ENCODE assay signal across 7 cellular contexts in the genomic region with DNA sequence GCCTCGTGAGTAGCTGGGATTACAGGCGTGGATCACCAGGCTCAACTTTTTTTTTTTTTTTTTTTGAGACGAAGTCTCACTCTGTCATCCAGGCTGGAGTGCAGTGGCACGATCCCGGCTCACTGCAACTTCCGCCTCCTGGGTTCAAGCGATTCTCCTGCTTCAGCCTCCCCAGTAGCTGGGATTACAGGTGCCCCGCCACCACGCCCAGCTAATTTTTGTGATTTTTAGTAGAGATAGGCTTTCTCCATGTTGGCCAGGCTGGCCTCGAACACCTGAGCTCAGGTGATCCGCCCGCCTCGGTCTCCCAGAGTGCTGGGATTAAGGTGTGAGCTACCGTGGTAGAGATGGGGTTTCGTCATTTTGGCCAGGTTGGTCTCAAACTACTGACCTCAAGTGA. TPM values are rescaled to one million over a fixed set of nuclear protein-coding genes. Genes with fewer than 3 reads are reported as not detected.
DNase-seq lines count a peak whose midpoint lies in the region; ATAC-seq, FAIRE-seq and TF ChIP-seq lines count a peak whose summit lies in the region.
"Not testable (repeated sequence)": the region's sequence is repeated elsewhere in the genome, so short reads cannot be mapped to it uniquely, and the experiment has no call there.

No MANE protein-coding gene starts in this region.

- not testable (repeated sequence) for H3K9me3 Mint-ChIP-seq in CD8-positive, alpha-beta memory T cell; T-helper 2 cell treated with Interferon-gamma antibody and Interleukin-4, amounts not matched to agents 5 μg/mL and 100 μg/mL, for 36 hours; activated T-helper 1 cell treated with anti-CD3 and anti-CD28 coated beads, Interleukin-12 subunit alpha, Interleukin-12 subunit beta, Interleukin-2, Interleukin-4 antibody, amounts not matched to agents 30 ng/mL and 10 ng/mL and 1 ng/mL, durations not matched to agents 14 hours and 24 hours and 36 hours; naive B cell; stimulated activated naive CD8-positive, alpha-beta T cell treated with anti-CD3 and anti-CD28 coated beads, Interleukin-15, Interleukin-2, amounts not matched to agents 100 ng/mL and 50 ng/mL, for 24 hours

- H4K8ac ChIP-seq in trophoblast cell (ENCODE audit: low read depth, low read length): not testable (repeated sequence)

- not testable (repeated sequence) for H3K27ac ChIP-seq in CD8-positive, alpha-beta memory T cell (ENCODE audit: low read depth, low read length); GM12878 (ENCODE audit: control insufficient read depth, insufficient read depth)
- H3K27ac ChIP-seq in trophoblast cell (ENCODE audit: low read depth, low read length): peak overlapping the region; percentile 36

- intact Hi-C loops in activated T-helper 1 cell treated with anti-CD3 and anti-CD28 coated beads, Interleukin-12 subunit alpha, Interleukin-12 subunit beta, Interleukin-2, Interleukin-4 antibody, amounts not matched to agents 30 ng/mL and 10 ng/mL and 1 ng/mL, durations not matched to agents 14 hours and 24 hours and 36 hours (cut with micrococcal nuclease): loop anchor here (1.0 to 2.0 kb wide), 2 partner anchors 7 to 237 kb away; no protein-coding TSS in a partner anchor
- intact Hi-C loops in GM12878 (cut with micrococcal nuclease; ENCODE audit: unreplicated experiment): not testable (repeated sequence)

- peaks cover 0 to 23% (median 9%) of the 10 kb centered on the region in 3 donors for H3K36me3 Mint-ChIP-seq in CD8-positive, alpha-beta memory T cell
- H3K36me3 Mint-ChIP-seq in T-helper 2 cell treated with Interferon-gamma antibody and Interleukin-4, amounts not matched to agents 5 μg/mL and 100 μg/mL, for 36 hours (ENCODE audit: low read depth): peaks cover 24% of the 10 kb centered on the region
- H3K36me3 Mint-ChIP-seq in activated T-helper 1 cell treated with anti-CD3 and anti-CD28 coated beads, Interleukin-12 subunit alpha, Interleukin-12 subunit beta, Interleukin-2, Interleukin-4 antibody, amounts not matched to agents 30 ng/mL and 10 ng/mL and 1 ng/mL, durations not matched to agents 14 hours and 24 hours and 36 hours (ENCODE audit: low read depth): peaks cover 22% of the 10 kb centered on the region
- not testable (repeated sequence) for H3K36me3 Mint-ChIP-seq in naive B cell
- peaks cover 38% of the 10 kb centered on the region for H3K36me3 Mint-ChIP-seq in stimulated activated naive CD8-positive, alpha-beta T cell treated with anti-CD3 and anti-CD28 coated beads, Interleukin-15, Interleukin-2, amounts not matched to agents 100 ng/mL and 50 ng/mL, for 24 hours (ENCODE audit: low read depth)

- not testable (repeated sequence) for BruUV-seq in GM12878 (replicated peaks; lab: Mats Ljungman, UMichigan)

- peaks cover 49% of the 10 kb centered on the region for H3K79me2 ChIP-seq in GM12878 (ENCODE audit: control insufficient read depth, insufficient read depth, low read length)
- H3K79me2 ChIP-seq in trophoblast cell (ENCODE audit: control insufficient read depth, insufficient read depth, low read length, poor library complexity): not testable (repeated sequence)

- H2AK5ac ChIP-seq in trophoblast cell (ENCODE audit: low read length): not testable (repeated sequence)

- H2BK5ac ChIP-seq in trophoblast cell (ENCODE audit: low read depth, low read length, poor library complexity): not testable (repeated sequence)

- not testable (repeated sequence) for ATAC-seq in GM12878; naive B cell (ENCODE audit: low read depth in 2 of 2)

- POLR2A ChIA-PET in CD8-positive, alpha-beta memory T cell (lab: Charles Lee): interaction anchor here (0.7 kb wide), 1 partner anchor 12 kb away, joined by 3 read pairs; no protein-coding TSS in a partner anchor
- POLR2A ChIA-PET in GM12878 (lab: Charles Lee): interaction anchor here (0.6 to 1.3 kb wide), 4 partner anchors 15 to 1030 kb away, joined by 3 to 4 read pairs (median 3); no protein-coding TSS in a partner anchor

- H3K14ac ChIP-seq in trophoblast cell (ENCODE audit: low read length): not testable (repeated sequence)

- TF ChIP-seq POLR2A in GM12878 (IDR thresholded peaks at IDR 0.05; ENCODE audit: low read depth, low read length): not testable (repeated sequence)

- not testable (repeated sequence) for H3K36me3 ChIP-seq in CD8-positive, alpha-beta memory T cell (ENCODE audit: insufficient read depth, low read length); GM12878 (ENCODE audit: control insufficient read depth in 2 of 2, insufficient read depth in 2 of 2, low read length in 1 of 2); trophoblast cell (ENCODE audit: control insufficient read depth in 1 of 2, insufficient read depth in 2 of 2, low read length in 2 of 2)

- not testable (repeated sequence) for H3K27me3 ChIP-seq in CD8-positive, alpha-beta memory T cell (ENCODE audit: insufficient read depth, low read length, poor library complexity, severe bottlenecking); GM12878 (replicated peaks in 1 of 2; ENCODE audit: control insufficient read depth in 2 of 2, insufficient read depth in 2 of 2, low read length in 1 of 2); trophoblast cell (ENCODE audit: insufficient read depth, low read length)

- TF ChIP-seq EP300 in GM12878 (IDR thresholded peaks at IDR 0.05; ENCODE audit: borderline replicate concordance in 1 of 2, control insufficient read depth in 1 of 2, low read depth in 2 of 2, low read length in 2 of 2): not testable (repeated sequence)

- H3K4me1 ChIP-seq in CD8-positive, alpha-beta memory T cell (ENCODE audit: insufficient read depth, low read length): peaks cover 40% of the 10 kb centered on the region
- H3K4me1 ChIP-seq in GM12878 (ENCODE audit: control insufficient read depth, insufficient read depth, low read length): not testable (repeated sequence)
- peaks cover 13 to 27% of the 10 kb centered on the region in 2 experiments for H3K4me1 ChIP-seq in trophoblast cell (ENCODE audit: control insufficient read depth in 1 of 2, insufficient read depth in 2 of 2, low read length in 2 of 2)

- H3K18ac ChIP-seq in trophoblast cell (ENCODE audit: low read length): not testable (repeated sequence)

- not testable (repeated sequence) for H3K23ac ChIP-seq in trophoblast cell (ENCODE audit: low read length)

- CTCF ChIA-PET in CD8-positive, alpha-beta memory T cell (lab: Charles Lee): interaction anchor here (0.7 to 4.0 kb wide), 4 partner anchors 9 to 59 kb away, joined by 3 to 15 read pairs (median 4); partner anchors contain the start of gene PFKFB3
- CTCF ChIA-PET in GM12878 (lab: Yijun Ruan, JAX): interaction anchor here (1.6 kb wide), 1 partner anchor 34 kb away, joined by 4 read pairs; no protein-coding TSS in a partner anchor

- DNase-seq in CD8-positive, alpha-beta memory T cell; T-helper 2 cell treated with Interferon-gamma antibody and Interleukin-4, amounts not matched to agents 5 μg/mL and 100 μg/mL, for 36 hours (ENCODE audit: low spot score); activated T-helper 1 cell treated with anti-CD3 and anti-CD28 coated beads, Interleukin-12 subunit alpha, Interleukin-12 subunit beta, Interleukin-2, Interleukin-4 antibody, amounts not matched to agents 30 ng/mL and 10 ng/mL and 1 ng/mL, durations not matched to agents 14 hours and 24 hours and 36 hours (ENCODE audit: low spot score); GM12878 (ENCODE audit: low read depth, low spot score); naive B cell; trophoblast cell: not testable (repeated sequence)

- H3K4me3 ChIP-seq in CD8-positive, alpha-beta memory T cell (ENCODE audit: low read length); GM12878; trophoblast cell (ENCODE audit: low read depth, low read length): not testable (repeated sequence)

- TF ChIP-seq CTCF in GM12878 (IDR thresholded peaks at IDR 0.05 in 2 of 3, conservative IDR thresholded peaks at IDR 0.05 in 1 of 3; ENCODE audit: control insufficient read depth in 2 of 3, extremely low read depth in 1 of 3, insufficient read depth in 1 of 3, low read depth in 3 of 3, low read length in 3 of 3): not testable (repeated sequence)

- H3K27ac Mint-ChIP-seq in CD8-positive, alpha-beta memory T cell: peak overlapping the region in 6 of 8 donors; percentile 48 to 99 (median 90)
- peak overlapping the region; percentile 98 for H3K27ac Mint-ChIP-seq in T-helper 2 cell treated with Interferon-gamma antibody and Interleukin-4, amounts not matched to agents 5 μg/mL and 100 μg/mL, for 36 hours
- H3K27ac Mint-ChIP-seq in activated T-helper 1 cell treated with anti-CD3 and anti-CD28 coated beads, Interleukin-12 subunit alpha, Interleukin-12 subunit beta, Interleukin-2, Interleukin-4 antibody, amounts not matched to agents 30 ng/mL and 10 ng/mL and 1 ng/mL, durations not matched to agents 14 hours and 24 hours and 36 hours: not testable (repeated sequence)
- H3K27ac Mint-ChIP-seq in naive B cell: peak overlapping the region in 5 of 6 donors; percentile 66 to 99 (median 92)
- peak overlapping the region; percentile 95 for H3K27ac Mint-ChIP-seq in stimulated activated naive CD8-positive, alpha-beta T cell treated with anti-CD3 and anti-CD28 coated beads, Interleukin-15, Interleukin-2, amounts not matched to agents 100 ng/mL and 50 ng/mL, for 24 hours

- not testable (repeated sequence) for H4K20me1 ChIP-seq in GM12878 (ENCODE audit: control insufficient read depth, insufficient read depth)

- peak overlapping the region; percentile 68 for H2BK120ac ChIP-seq in trophoblast cell (ENCODE audit: insufficient read depth, low read length, poor library complexity)

- peaks cover 58 to 74% (median 74%) of the 10 kb centered on the region in 3 donors for H3K4me1 Mint-ChIP-seq in CD8-positive, alpha-beta memory T cell
- H3K4me1 Mint-ChIP-seq in T-helper 2 cell treated with Interferon-gamma antibody and Interleukin-4, amounts not matched to agents 5 μg/mL and 100 μg/mL, for 36 hours (ENCODE audit: low read depth): peaks cover 57% of the 10 kb centered on the region
- H3K4me1 Mint-ChIP-seq in activated T-helper 1 cell treated with anti-CD3 and anti-CD28 coated beads, Interleukin-12 subunit alpha, Interleukin-12 subunit beta, Interleukin-2, Interleukin-4 antibody, amounts not matched to agents 30 ng/mL and 10 ng/mL and 1 ng/mL, durations not matched to agents 14 hours and 24 hours and 36 hours (ENCODE audit: low read depth): peaks cover 70% of the 10 kb centered on the region
- peaks cover 36 to 74% (median 63%) of the 10 kb centered on the region in 3 donors for H3K4me1 Mint-ChIP-seq in naive B cell
- peaks cover 75% of the 10 kb centered on the region for H3K4me1 Mint-ChIP-seq in stimulated activated naive CD8-positive, alpha-beta T cell treated with anti-CD3 and anti-CD28 coated beads, Interleukin-15, Interleukin-2, amounts not matched to agents 100 ng/mL and 50 ng/mL, for 24 hours (ENCODE audit: low read depth)

- SMC1A ChIA-PET in GM12878 (lab: Charles Lee; ENCODE audit: uncharacterized antibody, unreplicated experiment): interaction anchor here (2.4 kb wide), 1 partner anchor 236 kb away, joined by 6 read pairs; no protein-coding TSS in a partner anchor

- H4K12ac ChIP-seq in trophoblast cell (ENCODE audit: low read depth, low read length): not testable (repeated sequence)

- H2BK12ac ChIP-seq in trophoblast cell (ENCODE audit: low read length): peak overlapping the region; percentile 20

- not testable (repeated sequence) for H3K79me1 ChIP-seq in trophoblast cell (ENCODE audit: low read length)

- H3K9ac ChIP-seq in GM12878 (ENCODE audit: control insufficient read depth, insufficient read depth, low read length); trophoblast cell (ENCODE audit: low read length): not testable (repeated sequence)

- H3K27me3 Mint-ChIP-seq in CD8-positive, alpha-beta memory T cell; T-helper 2 cell treated with Interferon-gamma antibody and Interleukin-4, amounts not matched to agents 5 μg/mL and 100 μg/mL, for 36 hours (ENCODE audit: low read depth); activated T-helper 1 cell treated with anti-CD3 and anti-CD28 coated beads, Interleukin-12 subunit alpha, Interleukin-12 subunit beta, Interleukin-2, Interleukin-4 antibody, amounts not matched to agents 30 ng/mL and 10 ng/mL and 1 ng/mL, durations not matched to agents 14 hours and 24 hours and 36 hours (ENCODE audit: insufficient read depth); naive B cell; stimulated activated naive CD8-positive, alpha-beta T cell treated with anti-CD3 and anti-CD28 coated beads, Interleukin-15, Interleukin-2, amounts not matched to agents 100 ng/mL and 50 ng/mL, for 24 hours: not testable (repeated sequence)

- WGBS in GM12878 (ENCODE audit: insufficient coverage, insufficient replicate concordance, low lambda C conversion rate, missing lambda C conversion rate): 98% methylated on average over 11 of the region's 15 CpGs
- WGBS in trophoblast cell (ENCODE audit: extremely low coverage, insufficient coverage, insufficient read length): no CpG with 5 or more reads among the region's 15 CpGs

- peak overlapping the region in 5 of 7 donors; percentile 2 to 93 (median 54) for H3K4me3 Mint-ChIP-seq in CD8-positive, alpha-beta memory T cell
- peak overlapping the region; percentile 95 for H3K4me3 Mint-ChIP-seq in T-helper 2 cell treated with Interferon-gamma antibody and Interleukin-4, amounts not matched to agents 5 μg/mL and 100 μg/mL, for 36 hours
- peak overlapping the region; percentile 94 for H3K4me3 Mint-ChIP-seq in activated T-helper 1 cell treated with anti-CD3 and anti-CD28 coated beads, Interleukin-12 subunit alpha, Interleukin-12 subunit beta, Interleukin-2, Interleukin-4 antibody, amounts not matched to agents 30 ng/mL and 10 ng/mL and 1 ng/mL, durations not matched to agents 14 hours and 24 hours and 36 hours
- peak overlapping the region in 4 of 8 donors; percentile 18 to 94 (median 46) for H3K4me3 Mint-ChIP-seq in naive B cell
- H3K4me3 Mint-ChIP-seq in stimulated activated naive CD8-positive, alpha-beta T cell treated with anti-CD3 and anti-CD28 coated beads, Interleukin-15, Interleukin-2, amounts not matched to agents 100 ng/mL and 50 ng/mL, for 24 hours: peak overlapping the region; percentile 91

- FAIRE-seq in GM12878 (lab: Jason Lieb, UNC): not testable (repeated sequence)

- H4K91ac ChIP-seq in trophoblast cell (ENCODE audit: low read depth, low read length): peak overlapping the region; percentile 42

- H3K4me2 ChIP-seq in GM12878 (ENCODE audit: control insufficient read depth, insufficient read depth): 0 out of 2 replicates have a peak overlapping the region, but pooled peaks have one; percentile 54
- not testable (repeated sequence) for H3K4me2 ChIP-seq in trophoblast cell (ENCODE audit: low read length)

- not testable (repeated sequence) for TF ChIP-seq RAD21 in GM12878 (IDR thresholded peaks at IDR 0.05; ENCODE audit: insufficient read depth, low read depth, low read length)

- H3K4ac ChIP-seq in trophoblast cell (ENCODE audit: low read depth, low read length): not testable (repeated sequence)

- RAD21 ChIA-PET in GM12878 (lab: Charles Lee; ENCODE audit: unreplicated experiment): interaction anchor here (1.2 kb wide), 1 partner anchor 236 kb away, joined by 3 read pairs; no protein-coding TSS in a partner anchor

- H3K9me3 ChIP-seq in CD8-positive, alpha-beta memory T cell (ENCODE audit: low read length); GM12878 (replicated peaks; ENCODE audit: control insufficient read depth, insufficient read depth, low read length); trophoblast cell (ENCODE audit: insufficient read depth, low read depth, low read length): not testable (repeated sequence)

- not testable (repeated sequence) for H2AFZ ChIP-seq in GM12878 (ENCODE audit: control insufficient read depth, low read depth, low read length); trophoblast cell (ENCODE audit: insufficient read depth, low read length, poor library complexity)

- in situ Hi-C loops in GM12878 (cut with MboI): not testable (repeated sequence)

RNA-seq across cellular contexts. Expression of gene PFKFB3, which starts 36.8 kb away (rescaled TPM):
- 10 to 100 TPM; 53.6 to 60.1 TPM for total RNA-seq in CD8-positive, alpha-beta memory T cell
- 7.4 TPM for polyA plus RNA-seq in CD8-positive, alpha-beta memory T cell
- total RNA-seq in activated T-helper 1 cell treated with anti-CD3 and anti-CD28 coated beads, Interleukin-12 subunit alpha, Interleukin-12 subunit beta, Interleukin-2, Interleukin-4 antibody, amounts not matched to agents 30 ng/mL and 10 ng/mL and 1 ng/mL, durations not matched to agents 14 hours and 24 hours and 36 hours: 90.3 and 93.8 TPM in 2 replicates
- 217 and 258 TPM in 2 replicates for total RNA-seq in GM12878 (2013; cell fraction: nucleolus; rRNA removed)
- total RNA-seq in GM12878 (2014; rRNA removed) (13.0 and 14.7 TPM in 2 replicates), GM12878 (2014; rRNA removed; fragmentation: Illumina TruSeq; extraction: Trizol) (7.9 and 8.1 TPM in 2 replicates), GM12878 (2021) (23.5 and 26.8 TPM in 2 replicates)
- polyA plus RNA-seq in GM12878 (2011; ENCODE audit: low read depth): 6.9 TPM
- polyA plus RNA-seq in GM12878 (2011; rRNA removed) (21.8 and 46.7 TPM in 2 replicates), GM12878 (2014; fragmentation: Illumina TruSeq; extraction: Trizol) (10.2 and 14.2 TPM in 2 replicates), GM12878 (2014; fragmentation: Nextera tagmentation; extraction: Ambion mirVana) (1 to 10 TPM; 1.6 to 2.6 TPM), GM12878 (2014; rRNA removed) (13.3 and 14.6 TPM in 2 replicates), GM12878 (2016; fragmentation: Nextera tagmentation; extraction: Ambion mirVana) (10 to 100 TPM; 18.8 to 19.4 TPM), naive B cell (ENCODE audit: low read depth in 6 of 6) (1 to 10 TPM; 2.4 to 8.8 (median 3.3) TPM)
- polyA plus RNA-seq in GM12878 (2011; cell fraction: cytosol; rRNA removed): 38.7 and 47.0 TPM in 2 replicates
- polyA plus RNA-seq in GM12878 (2011; cell fraction: nucleus; rRNA removed): 115 and 127 TPM in 2 replicates
- 14.6 and 20.5 TPM in 2 replicates for polyA plus RNA-seq in GM12878 (2012)
- 48.5 and 62.2 TPM in 2 replicates for polyA minus RNA-seq in GM12878 (2011; rRNA and poly(A)+ RNA removed)
- polyA minus RNA-seq in GM12878 (2011; cell fraction: cytosol; rRNA and poly(A)+ RNA removed): 12.2 and 18.8 TPM in 2 replicates
- polyA minus RNA-seq in GM12878 (2011; cell fraction: nucleus; rRNA and poly(A)+ RNA removed): 57.4 and 65.9 TPM in 2 replicates
- polyA plus RNA-seq in trophoblast cell (2013): 45.0 and 46.4 TPM in 2 replicates
